In genomic region chr2:74850816-74851566, GRCh38 we compare ENCODE assay signal across 12 cellular contexts. TPM values are rescaled to one million over a fixed set of nuclear protein-coding genes. Genes with fewer than 3 reads are reported as not detected.
A peak's percentile ranks its signal among the peaks of the same experiment; 100 is the strongest.
DNase-seq lines count a peak whose midpoint lies in the region; ATAC-seq, FAIRE-seq and TF ChIP-seq lines count a peak whose summit lies in the region.
"Had no signal": no experiment of that assay in that cellular context is flagged by ENCODE, and none has a peak within 500 bp of the region (broad histone marks: within the 10 kb centered on the region; RNA-seq: fewer than 3 reads in every experiment).

No MANE protein-coding gene starts in this region.

- H3K9me3 Mint-ChIP-seq in MCF 10A (ENCODE audit: unreplicated experiment): no peaks in the 10 kb centered on the region
- no peaks in the 10 kb centered on the region for H3K9me3 Mint-ChIP-seq in activated CD4-positive, alpha-beta memory T cell treated with anti-CD3 and anti-CD28 coated beads for 36 hours

- DNase-seq in breast epithelium (ENCODE audit: low spot score in 2 of 2) (no peak), MCF 10A (ENCODE audit: unreplicated experiment) (no peak), lower lobe of right lung (no peak), urothelium cell line (ENCODE audit: low spot score) (peak; percentile 40), adrenal gland (no peak), NCI-H2107 (lab: John Stamatoyannopoulos, UW) (no peak)
- no peak for DNase-seq in activated CD4-positive, alpha-beta memory T cell treated with anti-CD3 and anti-CD28 coated beads for 36 hours
- DNase-seq: activated CD4-positive, alpha-beta T cell treated with anti-CD3 and anti-CD28 coated beads, Interleukin-2, amount 50 U/mL, for 1 hour; BE2C; glutamatergic neuron; NCI-H1092 had no signal

- intact Hi-C loops in breast epithelium (cut with DNase I; ENCODE audit: low total_unique reads) (no loop called here), MCF 10A (cut with micrococcal nuclease) (no loop called here), lower lobe of right lung (cut with DNase I) (no loop called here), adrenal gland (cut with DNase I) (no loop called here)
- intact Hi-C loops in activated CD4-positive, alpha-beta memory T cell treated with anti-CD3 and anti-CD28 coated beads for 36 hours (cut with micrococcal nuclease): no loop called here

- no TSS peak for BruUV-seq in MCF 10A (replicated peaks; lab: Mats Ljungman, UMichigan)

- 81 to 86% (median 85%) methylated on average over 10 of the region's 10 CpGs for WGBS in adrenal gland, 4 donors

- CTCF ChIA-PET in MCF 10A (lab: Yijun Ruan, JAX): interaction anchor here (0.6 to 2.9 kb wide), 5 partner anchors 14 to 140 kb away, joined by 3 to 13 read pairs (median 6); no protein-coding TSS in a partner anchor
- CTCF ChIA-PET in activated CD4-positive, alpha-beta memory T cell treated with anti-CD3 and anti-CD28 coated beads for 36 hours (lab: Charles Lee): interaction anchor here (1.5 to 4.6 kb wide), 2 partner anchors 15 to 26 kb away, joined by 4 to 35 read pairs; partner anchors contain the start of gene HK2

- no peaks in the 10 kb centered on the region for H3K9me3 ChIP-seq in breast epithelium
- no peaks in the 10 kb centered on the region for H3K9me3 ChIP-seq in lower lobe of right lung
- no peaks in the 10 kb centered on the region for H3K9me3 ChIP-seq in adrenal gland (replicated peaks in 1 of 3)
- H3K9me3 ChIP-seq: BE2C had no signal

- peak overlapping the region; percentile 77 to 93 for H3K27ac ChIP-seq in breast epithelium
- H3K27ac ChIP-seq in lower lobe of right lung: peak overlapping the region; percentile 25
- H3K27ac ChIP-seq in adrenal gland: no peak overlapping the region

- H3K4me3 Mint-ChIP-seq in MCF 10A (ENCODE audit: unreplicated experiment): no peak overlapping the region
- H3K4me3 Mint-ChIP-seq in activated CD4-positive, alpha-beta memory T cell treated with anti-CD3 and anti-CD28 coated beads for 36 hours: no peak overlapping the region

- H3K36me3 ChIP-seq in breast epithelium: no peaks in the 10 kb centered on the region
- H3K36me3 ChIP-seq in lower lobe of right lung: peaks cover 6% of the 10 kb centered on the region
- H3K36me3 ChIP-seq in adrenal gland (replicated peaks in 1 of 2): no peaks in the 10 kb centered on the region

- H3K4me1 ChIP-seq in breast epithelium (peaks cover 0 to 40% of the 10 kb centered on the region in 2 donors), lower lobe of right lung (peaks cover 84% of the 10 kb centered on the region), adrenal gland (replicated peaks in 1 of 2) (peaks cover 2 to 6% of the 10 kb centered on the region in 2 donors)
- H3K4me1 ChIP-seq: BE2C had no signal

- POLR2A ChIA-PET in MCF 10A (lab: Yijun Ruan, JAX): interaction anchor here (0.8 to 3.6 kb wide), 5 partner anchors 12 to 110 kb away, joined by 3 to 26 read pairs (median 6); partner anchors contain the start of gene HK2
- POLR2A ChIA-PET in activated CD4-positive, alpha-beta memory T cell treated with anti-CD3 and anti-CD28 coated beads for 36 hours (lab: Charles Lee): interaction anchor here (0.5 to 0.9 kb wide), 2 partner anchors 10 to 83 kb away, joined by 3 to 8 read pairs; no protein-coding TSS in a partner anchor

- TF ChIP-seq CTCF in breast epithelium (IDR thresholded peaks at IDR 0.05): no peak
- no peak for TF ChIP-seq CTCF in MCF 10A (IDR thresholded peaks at IDR 0.05; ENCODE audit: unreplicated experiment)
- no peak for TF ChIP-seq CTCF in lower lobe of right lung (IDR thresholded peaks at IDR 0.05)
- no peak for TF ChIP-seq CTCF in adrenal gland (IDR thresholded peaks at IDR 0.05)

- peaks cover 9% of the 10 kb centered on the region for H3K36me3 Mint-ChIP-seq in MCF 10A (ENCODE audit: insufficient read depth, unreplicated experiment)
- peaks cover 17% of the 10 kb centered on the region for H3K36me3 Mint-ChIP-seq in activated CD4-positive, alpha-beta memory T cell treated with anti-CD3 and anti-CD28 coated beads for 36 hours

- no peaks in the 10 kb centered on the region for H3K27me3 Mint-ChIP-seq in MCF 10A (ENCODE audit: insufficient read depth, unreplicated experiment)
- no peaks in the 10 kb centered on the region for H3K27me3 Mint-ChIP-seq in activated CD4-positive, alpha-beta memory T cell treated with anti-CD3 and anti-CD28 coated beads for 36 hours

- no peak overlapping the region for H3K27ac Mint-ChIP-seq in MCF 10A (ENCODE audit: low read depth, unreplicated experiment)
- peak overlapping the region; percentile 35 for H3K27ac Mint-ChIP-seq in activated CD4-positive, alpha-beta memory T cell treated with anti-CD3 and anti-CD28 coated beads for 36 hours

- H3K4me1 Mint-ChIP-seq in MCF 10A (ENCODE audit: insufficient read depth, unreplicated experiment): peaks cover 44% of the 10 kb centered on the region
- H3K4me1 Mint-ChIP-seq in activated CD4-positive, alpha-beta memory T cell treated with anti-CD3 and anti-CD28 coated beads for 36 hours (ENCODE audit: low read depth): peaks cover 58% of the 10 kb centered on the region

- TF ChIP-seq POLR2A in breast epithelium (IDR thresholded peaks at IDR 0.05): no peak
- TF ChIP-seq POLR2A in adrenal gland (IDR thresholded peaks at IDR 0.05): no peak

- ATAC-seq in lower lobe of right lung (no peak), HG02610 (IDR thresholded peaks at IDR 0.05; ENCODE audit: unreplicated experiment) (no peak)

- no peak for FAIRE-seq in urothelium cell line (lab: Jason Lieb, UNC)

- no peak overlapping the region for H3K4me3 ChIP-seq in breast epithelium
- H3K4me3 ChIP-seq in lower lobe of right lung: no peak overlapping the region
- no peak overlapping the region for H3K4me3 ChIP-seq in adrenal gland

- H3K27me3 ChIP-seq in breast epithelium (no peaks in the 10 kb centered on the region), lower lobe of right lung (ENCODE audit: low read depth) (no peaks in the 10 kb centered on the region), adrenal gland (no peaks in the 10 kb centered on the region)
- H3K27me3 ChIP-seq: BE2C had no signal

RNA-seq across cellular contexts. Expression of gene HK2, which starts 17.1 kb away (rescaled TPM):
- total RNA-seq in breast epithelium: 10 to 100 TPM in 2 of 3 donors, 1 to 10 TPM in 1; 9.8 to 39.2 (median 19.9) TPM
- 40.4 and 47.8 TPM in 2 replicates for total RNA-seq in MCF 10A (2022)
- 10 to 100 TPM; 53.5 to 53.7 TPM for total RNA-seq in activated CD4-positive, alpha-beta memory T cell treated with anti-CD3 and anti-CD28 coated beads for 36 hours
- total RNA-seq in lower lobe of right lung: 86.7 TPM
- 10 to 100 TPM in 2 of 8 donors, 1 to 10 TPM in 6; 1.2 to 11.7 (median 5.0) TPM for total RNA-seq in adrenal gland
- polyA plus RNA-seq in adrenal gland: 1 to 10 TPM; 1.5 to 5.9 (median 2.2) TPM

Comparison
In these comparisons a context has a peak if more than half of its experiments do, and no peak if none do; other contexts are left out.
1. H3K27ac ChIP-seq: peak in breast epithelium (2 of 2) and lower lobe of right lung (single experiment); none in adrenal gland (0 of 5).